ENCODE assay signal across 8 cellular contexts in the genomic region with DNA sequence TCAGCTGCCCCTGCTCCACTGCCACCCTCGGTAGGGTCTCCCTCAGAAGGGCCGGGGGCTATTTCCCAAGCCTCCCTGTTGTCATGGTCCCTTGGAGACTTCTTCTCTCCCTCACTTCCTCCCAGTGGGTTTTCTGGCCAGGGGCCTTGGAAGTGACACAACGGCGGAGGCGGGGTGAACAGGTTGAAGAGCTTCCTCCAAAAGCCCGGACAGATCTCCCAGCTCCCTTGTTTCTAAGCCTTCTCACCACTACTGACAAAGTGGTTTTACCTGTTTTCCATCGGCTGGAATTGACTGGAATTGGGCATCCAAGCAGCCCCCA. TPM values are rescaled to one million over a fixed set of nuclear protein-coding genes. Genes with fewer than 3 reads are reported as not detected.
DNase-seq lines count a peak whose midpoint lies in the region; ATAC-seq and TF ChIP-seq lines count a peak whose summit lies in the region.

No MANE protein-coding gene starts in this region.

- no peak overlapping the region for H2BK12ac ChIP-seq in mesenchymal stem cell (ENCODE audit: low read length in 2 of 2)

- TF ChIP-seq CTCF in ascending aorta (IDR thresholded peaks at IDR 0.05) = no peak
- TF ChIP-seq CTCF in uterus (IDR thresholded peaks at IDR 0.05) = no peak
- no peak for TF ChIP-seq CTCF in GM10248 (IDR thresholded peaks at IDR 0.05; ENCODE audit: control extremely low read depth, extremely low read depth, low read depth, missing control alignments)

- H3K27ac ChIP-seq in ascending aorta (peak overlapping the region; percentile 92 to 99), mesenchymal stem cell (ENCODE audit: low read length, poor library complexity, severe bottlenecking) (peak overlapping the region; percentile 69), uterus (peak overlapping the region; percentile 96 to 98)

- H3K36me3 ChIP-seq in ascending aorta (peaks cover 15 to 16% of the 10 kb centered on the region in 2 donors), mesenchymal stem cell (ENCODE audit: control insufficient read depth in 1 of 2, insufficient read depth in 2 of 2, low read depth in 1 of 2, low read length in 2 of 2) (peaks cover 14 to 44% of the 10 kb centered on the region in 2 experiments), uterus (no peaks in the 10 kb centered on the region)

- no peaks in the 10 kb centered on the region for H3K27me3 Mint-ChIP-seq in activated naive CD4-positive, alpha-beta T cell treated with anti-CD3 and anti-CD28 coated beads, Interleukin-2, amount 50 U/mL, for 24 hours

- POLR2A ChIA-PET in GM10248 (lab: Yijun Ruan, JAX) = no interaction called here

- CTCF ChIA-PET in GM10248 (lab: Yijun Ruan, JAX) = interaction anchor here (1.0 to 1.5 kb wide), 2 partner anchors 8 to 98 kb away, joined by 3 to 4 read pairs; no protein-coding TSS in a partner anchor

- intact Hi-C loops in ascending aorta (cut with DNase I) = no loop called here
- intact Hi-C loops in uterus (cut with DNase I; ENCODE audit: low total_unique reads) = no loop called here

- no peak overlapping the region for H2BK15ac ChIP-seq in mesenchymal stem cell (ENCODE audit: low read depth, poor library complexity, severe bottlenecking)

- no peak overlapping the region for H3K4ac ChIP-seq in mesenchymal stem cell (ENCODE audit: low read depth in 1 of 2, low read length in 2 of 2)

- H3K4me2 ChIP-seq in mesenchymal stem cell (ENCODE audit: low read length, poor library complexity, severe bottlenecking) = no peak overlapping the region

- TF ChIP-seq POLR2A in uterus (IDR thresholded peaks at IDR 0.05) = no peak

- no peak overlapping the region for H3K9ac ChIP-seq in mesenchymal stem cell (ENCODE audit: low read length)

- H3K4me3 Mint-ChIP-seq in activated naive CD4-positive, alpha-beta T cell treated with anti-CD3 and anti-CD28 coated beads, Interleukin-2, amount 50 U/mL, for 24 hours = peak overlapping the region; percentile 91

- peak overlapping the region; percentile 29 for H2AK5ac ChIP-seq in mesenchymal stem cell (ENCODE audit: low read length, severe bottlenecking)

- H3K9me3 Mint-ChIP-seq in activated naive CD4-positive, alpha-beta T cell treated with anti-CD3 and anti-CD28 coated beads, Interleukin-2, amount 50 U/mL, for 24 hours = no peaks in the 10 kb centered on the region

- H3K27me3 ChIP-seq in ascending aorta (no peaks in the 10 kb centered on the region), mesenchymal stem cell (ENCODE audit: control insufficient read depth in 1 of 2, insufficient read depth in 1 of 2, low read length in 2 of 2) (no peaks in the 10 kb centered on the region), uterus (no peaks in the 10 kb centered on the region)

- H2BK5ac ChIP-seq in mesenchymal stem cell (ENCODE audit: low read depth, low read length, poor library complexity, severe bottlenecking) = no peak overlapping the region

- H3K4me1 ChIP-seq in ascending aorta (peaks cover 72 to 98% of the 10 kb centered on the region in 2 donors), mesenchymal stem cell (ENCODE audit: control insufficient read depth, insufficient read depth, low read depth, low read length) (peaks cover 48% of the 10 kb centered on the region), uterus (peaks cover 44 to 65% of the 10 kb centered on the region in 2 donors)

- peaks cover 12% of the 10 kb centered on the region for H3K36me3 Mint-ChIP-seq in activated naive CD4-positive, alpha-beta T cell treated with anti-CD3 and anti-CD28 coated beads, Interleukin-2, amount 50 U/mL, for 24 hours

- no peak for ATAC-seq in GM19452 (IDR thresholded peaks at IDR 0.05; ENCODE audit: unreplicated experiment)
- no peak for ATAC-seq in HG03521 (IDR thresholded peaks at IDR 0.05; ENCODE audit: unreplicated experiment)

- WGBS in mesenchymal stem cell = 86% methylated on average over 7 of the region's 7 CpGs

- no peaks in the 10 kb centered on the region for H3K9me3 ChIP-seq in ascending aorta
- H3K9me3 ChIP-seq in mesenchymal stem cell (ENCODE audit: control insufficient read depth, low read length) = no peaks in the 10 kb centered on the region
- no peaks in the 10 kb centered on the region for H3K9me3 ChIP-seq in uterus

- H2BK120ac ChIP-seq in mesenchymal stem cell (ENCODE audit: low read depth, low read length) = no peak overlapping the region

- peak overlapping the region; percentile 7 to 54 for H3K4me3 ChIP-seq in ascending aorta
- H3K4me3 ChIP-seq in mesenchymal stem cell (ENCODE audit: insufficient read depth in 1 of 2, low read depth in 1 of 2, low read length in 2 of 2) = no peak overlapping the region
- no peak overlapping the region for H3K4me3 ChIP-seq in uterus

- H3K18ac ChIP-seq in mesenchymal stem cell (ENCODE audit: low read depth in 1 of 2, low read length in 2 of 2) = no peak overlapping the region

- no peak overlapping the region for H4K8ac ChIP-seq in mesenchymal stem cell (ENCODE audit: low read length)

- H3K23ac ChIP-seq in mesenchymal stem cell (ENCODE audit: low read length in 2 of 2) = no peak overlapping the region

- H3K14ac ChIP-seq in mesenchymal stem cell (ENCODE audit: low read length in 2 of 2) = no peak overlapping the region

- no peak overlapping the region for H4K91ac ChIP-seq in mesenchymal stem cell (ENCODE audit: low read length)

- no peak for DNase-seq in activated naive CD4-positive, alpha-beta T cell (lab: John Stamatoyannopoulos, UW)
- DNase-seq in ascending aorta (ENCODE audit: low spot score in 2 of 2) = no peak
- DNase-seq in mesenchymal stem cell = no peak
- DNase-seq in uterus = no peak
- no peak for DNase-seq in GM10248 (ENCODE audit: extremely low spot score)

- peak overlapping the region; percentile 96 for H3K27ac Mint-ChIP-seq in activated naive CD4-positive, alpha-beta T cell treated with anti-CD3 and anti-CD28 coated beads, Interleukin-2, amount 50 U/mL, for 24 hours

- H3K79me1 ChIP-seq in mesenchymal stem cell (replicated peaks; ENCODE audit: low read length, poor library complexity, severe bottlenecking) = no peaks in the 10 kb centered on the region

- peaks cover 92% of the 10 kb centered on the region for H3K4me1 Mint-ChIP-seq in activated naive CD4-positive, alpha-beta T cell treated with anti-CD3 and anti-CD28 coated beads, Interleukin-2, amount 50 U/mL, for 24 hours

- no peak overlapping the region for H2AFZ ChIP-seq in mesenchymal stem cell (ENCODE audit: low read depth, low read length)

RNA-seq across cellular contexts. Expression of a gene that starts 14.5 kb away (rescaled TPM):
- total RNA-seq in ascending aorta (1,114 TPM), uterus (1,000 to 10,000 TPM in 1 of 4 donors, 100 to 1,000 TPM in 3; 215 to 1,171 (median 400) TPM)
- 369 TPM for polyA plus RNA-seq in mesenchymal stem cell (2013, experiment 1 of 2)
- polyA plus RNA-seq in mesenchymal stem cell (2013, experiment 2 of 2) = 336 TPM

Comparison
In these comparisons a context has a peak if more than half of its experiments do, and no peak if none do; other contexts are left out.
1. H3K4me3 ChIP-seq: peak in ascending aorta (2 of 2); none in mesenchymal stem cell (0 of 2) and uterus (0 of 2).
2. Peak in every context shown above with its lines, with median percentiles within 50 percentile points of each other: H3K27ac ChIP-seq.